ENCODE assay signal across 12 cellular contexts in genomic region chr2:141611-142010, GRCh38.
DNase-seq lines count a peak whose midpoint lies in the region; ATAC-seq and TF ChIP-seq lines count a peak whose summit lies in the region.
"Had no signal": no experiment of that assay in that cellular context is flagged by ENCODE, and none has a peak within 500 bp of the region (broad histone marks: within the 10 kb centered on the region; RNA-seq: fewer than 3 reads in every experiment).

No MANE protein-coding gene starts in this region.

- no peak for TF ChIP-seq CTCF in HCT116 (IDR thresholded peaks at IDR 0.05 in 2 of 3, conservative IDR thresholded peaks at IDR 0.05 in 1 of 3; ENCODE audit: borderline replicate concordance in 1 of 3, insufficient read depth in 1 of 3, low read depth in 2 of 3, low read length in 2 of 3)
- TF ChIP-seq CTCF in RWPE2 (IDR thresholded peaks at IDR 0.05; ENCODE audit: poor library complexity, severe bottlenecking) = no peak
- no peak for TF ChIP-seq CTCF in mucosa of descending colon (IDR thresholded peaks at IDR 0.05)

- no peak overlapping the region for H3K27ac ChIP-seq in HCT116 (ENCODE audit: low read depth, low read length)
- H3K27ac ChIP-seq in RWPE2 (ENCODE audit: poor library complexity, severe bottlenecking) = no peak overlapping the region
- H3K27ac ChIP-seq in GM23248 = no peak overlapping the region

- no peak for ATAC-seq in HCT116
- 0 out of 3 replicates have a peak, but pooled peaks have one; percentile 35 for ATAC-seq in RWPE2 (ENCODE audit: low read depth)
- ATAC-seq in esophagus mucosa = peak; percentile 85
- ATAC-seq in mucosa of descending colon = peak; percentile 31

- WGBS in GM23248 (ENCODE audit: low coverage in 1 of 2, low lambda C conversion rate in 2 of 2, missing lambda C conversion rate in 2 of 2), 2 experiments = 6 to 9% methylated on average over 3 to 4 of the region's 4 CpGs

- H3K4me1 ChIP-seq in HCT116 (ENCODE audit: control insufficient read depth in 1 of 2, insufficient read depth in 2 of 2, low read length in 2 of 2) (peaks cover 0 to 5% of the 10 kb centered on the region in 2 experiments; a peak in 2 of 4 replicates), RWPE2 (ENCODE audit: insufficient read depth, poor library complexity, severe bottlenecking) (no peaks in the 10 kb centered on the region), mucosa of descending colon (ENCODE audit: low read depth) (no peaks in the 10 kb centered on the region), GM23248 (ENCODE audit: insufficient read depth) (no peaks in the 10 kb centered on the region)

- no peak for TF ChIP-seq POLR2A in HCT116 (IDR thresholded peaks at IDR 0.05; ENCODE audit: borderline replicate concordance, extremely low read depth, insufficient read depth, insufficient read length)

- no TSS peak for BruUV-seq in HCT116 (replicated peaks; lab: Mats Ljungman, UMichigan)

- H3K4me3 ChIP-seq in HCT116 (replicated peaks in 1 of 2; ENCODE audit: low read depth in 1 of 2, low read length in 2 of 2) = no peak overlapping the region
- no peak overlapping the region for H3K4me3 ChIP-seq in RWPE2 (ENCODE audit: severe bottlenecking)
- H3K4me3 ChIP-seq in mucosa of descending colon = no peak overlapping the region
- no peak overlapping the region for H3K4me3 ChIP-seq in GM23248
- H3K4me3 ChIP-seq: GM12878 had no signal

- H3K9me2 ChIP-seq in HCT116 (ENCODE audit: insufficient read depth) (no peaks in the 10 kb centered on the region), GM23248 (ENCODE audit: insufficient read depth) (no peaks in the 10 kb centered on the region)

- H3K4me2 ChIP-seq in HCT116 (ENCODE audit: low read length) (no peak overlapping the region), GM23248 (ENCODE audit: unreplicated experiment) (no peak overlapping the region)

- CTCF ChIA-PET in HCT116 (lab: Charles Lee) = interaction anchor here (0.9 to 2.4 kb wide), 5 partner anchors 97 to 130 kb away, joined by 3 to 41 read pairs (median 8); no protein-coding TSS in a partner anchor

- H3K27me3 ChIP-seq in HCT116 (ENCODE audit: insufficient read depth, low read length) = peaks cover 6% of the 10 kb centered on the region; the same call in 1 of the 2 replicates
- H3K27me3 ChIP-seq in RWPE2 (ENCODE audit: insufficient read depth, poor library complexity, severe bottlenecking) = no peaks in the 10 kb centered on the region
- no peaks in the 10 kb centered on the region for H3K27me3 ChIP-seq in GM23248 (replicated peaks; ENCODE audit: insufficient read depth)

- RAD21 ChIA-PET in HCT116 (lab: Charles Lee; ENCODE audit: low non-redundant PET in 1 of 2, low total read pairs in 2 of 2, uncharacterized antibody in 2 of 2, unreplicated experiment in 2 of 2) = interaction anchor here (0.9 to 1.2 kb wide), 3 partner anchors 121 to 123 kb away, joined by 3 to 6 read pairs (median 4); no protein-coding TSS in a partner anchor

- H3K79me2 ChIP-seq in HCT116 (ENCODE audit: insufficient read depth, low read length) (no peaks in the 10 kb centered on the region), GM23248 (ENCODE audit: insufficient read depth) (no peaks in the 10 kb centered on the region)

- H4K20me1 ChIP-seq in HCT116 (ENCODE audit: insufficient read depth) (no peaks in the 10 kb centered on the region), GM23248 (ENCODE audit: insufficient read depth) (no peaks in the 10 kb centered on the region)

- H3K36me3 ChIP-seq in HCT116 (ENCODE audit: control insufficient read depth in 1 of 2, insufficient read depth in 2 of 2, low read length in 2 of 2) = no peaks in the 10 kb centered on the region
- no peaks in the 10 kb centered on the region; the same call in 1 of the 2 replicates for H3K36me3 ChIP-seq in RWPE2 (ENCODE audit: low read depth)
- H3K36me3 ChIP-seq in mucosa of descending colon (ENCODE audit: low read depth) = no peaks in the 10 kb centered on the region
- H3K36me3 ChIP-seq in GM23248 (ENCODE audit: low read depth) = no peaks in the 10 kb centered on the region

- H3F3A ChIP-seq in GM23248 (ENCODE audit: insufficient read depth) = no peaks in the 10 kb centered on the region

- no peak for TF ChIP-seq RAD21 in HCT116 (IDR thresholded peaks at IDR 0.05; ENCODE audit: low read depth)

- H3K9me3 ChIP-seq in HCT116 (ENCODE audit: control insufficient read depth in 1 of 2, insufficient read depth in 1 of 2, low read depth in 1 of 2, low read length in 2 of 2) (no peaks in the 10 kb centered on the region), RWPE2 (ENCODE audit: severe bottlenecking) (no peaks in the 10 kb centered on the region), mucosa of descending colon (no peaks in the 10 kb centered on the region), GM23248 (ENCODE audit: low read depth) (no peaks in the 10 kb centered on the region)

- H3K9ac ChIP-seq in HCT116 (ENCODE audit: low read length) = no peak overlapping the region
- no peak overlapping the region for H3K9ac ChIP-seq in GM23248

- intact Hi-C loops in HCT116 (cut with micrococcal nuclease) = no loop called here
- intact Hi-C loops in mucosa of descending colon (cut with DNase I, micrococcal nuclease) = no loop called here

- POLR2A ChIA-PET in HCT116 (lab: Charles Lee) = no interaction called here

- H2AFZ ChIP-seq in HCT116 (ENCODE audit: low read depth, low read length, poor library complexity, severe bottlenecking) (peak overlapping the region; percentile 99), GM23248 (no peak overlapping the region)

- in situ Hi-C loops in GM23248 (cut with MboI) = no loop called here

- DNase-seq in HCT116 (ENCODE audit: low read depth, low spot score) (no peak), RWPE2 (ENCODE audit: low spot score) (no peak), mucosa of descending colon (no peak), GM23248 (no peak), NCI-H526 (lab: John Stamatoyannopoulos, UW) (no peak), NCI-H2107 (lab: John Stamatoyannopoulos, UW) (no peak)
- DNase-seq: C1 segment of cervical spinal cord; CD4-positive, alpha-beta T cell; DMS 273 treated with DMSO at 0.1 percent for 48 hours; GOT3 had no signal

TF ChIP-seq in HCT116, 20 proteins besides CTCF, POLR2A, EP300 and RAD21:
- no peak for TF ChIP-seq YY1 (IDR thresholded peaks at IDR 0.05; ENCODE audit: extremely low read depth, insufficient replicate concordance, low read depth, low read length)
TF ChIP-seq in HCT116: peak in this region for 0.
